In the genomic region with DNA sequence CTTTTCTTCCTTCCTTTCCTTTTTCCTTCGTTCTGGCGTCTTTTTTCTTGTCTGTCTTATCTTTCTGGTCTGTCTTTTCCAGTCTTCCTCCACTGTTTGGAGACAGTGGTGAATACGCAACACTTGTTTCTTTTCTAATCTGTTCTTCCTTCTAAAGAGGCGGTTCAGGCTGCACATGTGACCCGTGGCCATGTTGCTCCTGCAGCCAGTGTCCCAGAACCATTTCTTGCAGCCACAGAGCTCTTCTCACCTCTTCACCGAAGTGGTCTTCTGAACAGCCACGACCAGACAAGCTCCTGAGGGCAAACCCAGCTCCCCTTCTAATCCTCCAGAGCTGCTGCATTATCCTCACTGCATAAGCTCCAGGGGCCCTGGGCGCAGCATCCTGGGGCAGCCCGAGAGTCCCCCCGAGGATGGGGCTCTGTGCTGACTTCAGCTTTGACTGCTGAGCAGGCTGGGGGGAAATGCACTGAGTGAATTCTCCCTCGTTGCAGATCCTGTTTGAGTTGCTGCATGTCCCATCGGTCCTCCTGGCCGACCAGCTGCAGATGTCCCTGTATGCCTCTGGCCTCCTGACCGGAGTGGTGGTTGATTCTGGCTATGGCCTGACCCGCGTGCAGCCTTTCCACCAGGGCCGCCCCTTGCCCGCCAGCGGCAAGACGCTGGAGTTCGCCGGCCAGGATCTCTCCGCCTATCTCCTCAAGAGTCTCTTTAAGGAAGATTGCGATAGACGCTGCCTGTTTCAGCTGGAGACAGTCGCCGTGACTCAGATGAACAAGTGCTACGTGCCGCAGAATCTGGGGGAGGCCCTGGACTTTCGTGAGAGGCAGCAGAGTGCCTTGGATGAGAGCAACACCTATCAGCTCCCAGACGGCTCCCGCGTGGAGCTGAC, we compare ENCODE assay signal across 20 cellular contexts.
"Had no signal": no experiment of that assay in that cellular context is flagged by ENCODE, and none has a peak within 500 bp of the region (broad histone marks: within the 10 kb centered on the region; RNA-seq: fewer than 3 reads in every experiment).

No MANE protein-coding gene starts in this region.

- H3K27ac ChIP-seq: body of pancreas, cardiac muscle cell, foreskin keratinocyte, left lung, pancreas, thoracic aorta had no signal

- DNase-seq: effector CD4-positive, alpha-beta T cell; foreskin keratinocyte; left lung; naive thymus-derived CD8-positive, alpha-beta T cell; T1000 had no signal

- H3K4me3 ChIP-seq: body of pancreas, cardiac muscle cell, left lung, pancreas, smooth muscle cell, thoracic aorta had no signal

- H3K4me3 Mint-ChIP-seq: activated CD4-positive, alpha-beta memory T cell treated with anti-CD3 and anti-CD28 coated beads, Interleukin-2, amount 10 ng/mL, durations not matched to agents 7 days and 5 days; activated CD4-positive, alpha-beta T cell treated with anti-CD3 and anti-CD28 coated beads, Interleukin-2, amount 10 ng/mL, durations not matched to agents 24 days and 14 days; activated naive CD4-positive, alpha-beta T cell treated with anti-CD3 and anti-CD28 coated beads, Interleukin-2, amount 10 ng/mL, durations not matched to agents 7 days and 5 days; dendritic cell treated with granulocyte-macrophage colony-stimulating factor and Interleukin-4, amounts not matched to agents 40 ng/mL and 50 ng/mL, for 4 days; mesothelial cell of epicardium; naive thymus-derived CD8-positive, alpha-beta T cell; stimulated activated memory B cell treated with anti-CD40 and anti-IgM and Interleukin-4, amounts not matched to agents 10 μg/mL and 1 μg/mL and 100 μg/mL, for 72 hours; T-helper 1 cell treated with Interleukin-12 subunit alpha and Interleukin-12 subunit beta and Interleukin-4 antibody, amounts not matched to agents 30 μg/mL and 1 μg/mL, for 36 hours; type B pancreatic cell had no signal

- H3K4me1 Mint-ChIP-seq: activated CD4-positive, alpha-beta memory T cell treated with anti-CD3 and anti-CD28 coated beads, Interleukin-2, amount 10 ng/mL, durations not matched to agents 7 days and 5 days; activated CD4-positive, alpha-beta T cell treated with anti-CD3 and anti-CD28 coated beads, Interleukin-2, amount 10 ng/mL, durations not matched to agents 24 days and 14 days; activated naive CD4-positive, alpha-beta T cell treated with anti-CD3 and anti-CD28 coated beads, Interleukin-2, amount 10 ng/mL, durations not matched to agents 7 days and 5 days; mesothelial cell of epicardium; naive thymus-derived CD8-positive, alpha-beta T cell; stimulated activated memory B cell treated with anti-CD40 and anti-IgM and Interleukin-4, amounts not matched to agents 10 μg/mL and 1 μg/mL and 100 μg/mL, for 72 hours had no signal

- H3K9me3 ChIP-seq: body of pancreas, left lung, pancreas, thoracic aorta had no signal

- H3K36me3 ChIP-seq: cardiac muscle cell, left lung, pancreas, thoracic aorta had no signal

- H3K4me1 ChIP-seq: body of pancreas, foreskin keratinocyte, left lung, pancreas had no signal

- H3K27me3 Mint-ChIP-seq: activated CD4-positive, alpha-beta memory T cell treated with anti-CD3 and anti-CD28 coated beads, Interleukin-2, amount 10 ng/mL, durations not matched to agents 7 days and 5 days had no signal

- H3K36me3 Mint-ChIP-seq: activated naive CD4-positive, alpha-beta T cell treated with anti-CD3 and anti-CD28 coated beads, Interleukin-2, amount 10 ng/mL, durations not matched to agents 7 days and 5 days; mesothelial cell of epicardium; naive thymus-derived CD8-positive, alpha-beta T cell; stimulated activated memory B cell treated with anti-CD40 and anti-IgM and Interleukin-4, amounts not matched to agents 10 μg/mL and 1 μg/mL and 100 μg/mL, for 72 hours; type B pancreatic cell had no signal

- ATAC-seq: activated CD4-positive, CD25-positive, alpha-beta regulatory T cell treated with anti-CD3 and anti-CD28 coated beads, Interleukin-2, amount 50 U/mL, for 24 hours; foreskin keratinocyte; naive thymus-derived CD8-positive, alpha-beta T cell; sciatic nerve; stimulated activated memory B cell treated with anti-CD40 and anti-IgM and Interleukin-4, amounts not matched to agents 10 μg/mL and 1 μg/mL and 100 μg/mL, for 72 hours had no signal

- H3K4me2 ChIP-seq: smooth muscle cell had no signal

- H3K27me3 ChIP-seq: body of pancreas, cardiac muscle cell, pancreas had no signal

- H3K9me3 Mint-ChIP-seq: activated CD4-positive, alpha-beta memory T cell treated with anti-CD3 and anti-CD28 coated beads, Interleukin-2, amount 10 ng/mL, durations not matched to agents 7 days and 5 days; activated CD4-positive, alpha-beta T cell treated with anti-CD3 and anti-CD28 coated beads, Interleukin-2, amount 10 ng/mL, durations not matched to agents 24 days and 14 days; activated naive CD4-positive, alpha-beta T cell treated with anti-CD3 and anti-CD28 coated beads, Interleukin-2, amount 10 ng/mL, durations not matched to agents 7 days and 5 days; dendritic cell treated with granulocyte-macrophage colony-stimulating factor and Interleukin-4, amounts not matched to agents 40 ng/mL and 50 ng/mL, for 4 days; mesothelial cell of epicardium; naive thymus-derived CD8-positive, alpha-beta T cell; T-helper 1 cell treated with Interleukin-12 subunit alpha and Interleukin-12 subunit beta and Interleukin-4 antibody, amounts not matched to agents 30 μg/mL and 1 μg/mL, for 36 hours; type B pancreatic cell had no signal

- H3K27ac Mint-ChIP-seq: activated CD4-positive, alpha-beta memory T cell treated with anti-CD3 and anti-CD28 coated beads, Interleukin-2, amount 10 ng/mL, durations not matched to agents 7 days and 5 days; activated CD4-positive, alpha-beta T cell treated with anti-CD3 and anti-CD28 coated beads, Interleukin-2, amount 10 ng/mL, durations not matched to agents 24 days and 14 days; activated naive CD4-positive, alpha-beta T cell treated with anti-CD3 and anti-CD28 coated beads, Interleukin-2, amount 10 ng/mL, durations not matched to agents 7 days and 5 days; dendritic cell treated with granulocyte-macrophage colony-stimulating factor and Interleukin-4, amounts not matched to agents 40 ng/mL and 50 ng/mL, for 4 days; mesothelial cell of epicardium; stimulated activated memory B cell treated with anti-CD40 and anti-IgM and Interleukin-4, amounts not matched to agents 10 μg/mL and 1 μg/mL and 100 μg/mL, for 72 hours; T-helper 1 cell treated with Interleukin-12 subunit alpha and Interleukin-12 subunit beta and Interleukin-4 antibody, amounts not matched to agents 30 μg/mL and 1 μg/mL, for 36 hours; type B pancreatic cell had no signal
